ENCODE assay signal across 8 cellular contexts in the genomic region with DNA sequence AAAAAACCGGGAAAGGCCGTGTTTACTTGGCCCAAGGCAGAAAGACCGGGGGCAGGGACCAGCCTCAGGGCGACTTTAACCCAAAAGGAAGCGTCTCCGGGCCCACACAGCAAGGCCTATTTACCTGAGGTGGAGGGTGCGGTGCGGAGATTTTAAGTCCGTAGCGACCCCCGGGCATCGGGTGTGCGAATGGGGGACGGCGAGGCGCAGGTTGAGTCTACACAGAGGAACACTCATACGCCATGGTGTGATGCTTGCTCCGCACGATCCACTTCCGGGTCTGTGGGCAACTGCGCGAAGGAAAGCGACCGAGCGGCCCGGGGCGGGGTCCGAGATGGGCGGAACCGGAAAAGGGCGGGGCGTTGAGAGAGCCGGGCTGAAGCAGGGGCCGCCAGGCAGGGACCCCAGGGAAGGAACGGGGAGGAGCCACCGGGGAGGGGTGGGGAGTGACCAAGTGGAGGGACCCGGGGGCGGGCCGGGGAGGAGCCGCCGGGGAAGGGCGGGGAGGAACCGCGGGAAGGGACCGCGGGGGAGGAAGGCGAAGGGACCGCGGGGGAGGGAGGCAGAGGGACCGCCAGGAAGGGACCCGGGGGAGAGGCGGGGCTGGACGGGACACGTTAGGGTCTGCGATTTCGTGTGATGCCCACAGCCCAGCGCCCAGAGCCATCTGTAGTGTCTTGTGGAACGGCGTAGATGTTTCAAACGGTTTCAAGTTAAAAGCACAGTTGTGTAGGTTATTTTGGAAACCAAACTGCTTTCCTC. TPM values are rescaled to one million over a fixed set of nuclear protein-coding genes. Genes with fewer than 3 reads are reported as not detected.
A peak's percentile ranks its signal among the peaks of the same experiment; 100 is the strongest.
DNase-seq lines count a peak whose midpoint lies in the region; FAIRE-seq and TF ChIP-seq lines count a peak whose summit lies in the region.

A gene (minus strand): TSS at position 282 of the 762 bp plus-strand sequence. CDS start 17,146 bp downstream, outside the sequence.

- TF ChIP-seq POLR2A in H54 (IDR thresholded peaks at IDR 0.05; ENCODE audit: low read depth, low read length): peak; percentile 97
- peak in 2 of 4 donors; percentile 41 to 65 for TF ChIP-seq POLR2A in stomach (IDR thresholded peaks at IDR 0.05)

- H2AFZ ChIP-seq in neural cell (ENCODE audit: low read depth, low read length): peak within 1 kb of the TSS; percentile 54

- H3K79me2 ChIP-seq in neural cell (replicated peaks; ENCODE audit: insufficient read depth, low read length): peaks cover 22% of the 10 kb centered on the region

- TF ChIP-seq EP300 in neural cell (conservative IDR thresholded peaks at IDR 0.05; ENCODE audit: poor library complexity, severe bottlenecking): no peak
- no peak for TF ChIP-seq EP300 in stomach (IDR thresholded peaks at IDR 0.05)

- H3K27ac ChIP-seq in neural cell (ENCODE audit: low read length) (peak within 1 kb of the TSS; percentile 76), stomach (peak within 1 kb of the TSS; percentile 87 to 95 (median 88))

- H4K20me1 ChIP-seq in neural cell (ENCODE audit: insufficient read depth): no peaks in the 10 kb centered on the region

- H3K4me1 ChIP-seq in stomach: peaks cover 8 to 37% (median 24%) of the 10 kb centered on the region in 4 donors

- peak within 1 kb of the TSS; percentile 98 for H3K4me3 ChIP-seq in fibroblast of villous mesenchyme (ENCODE audit: low read depth, low read length)
- peak within 1 kb of the TSS; percentile 94 for H3K4me3 ChIP-seq in neural cell (ENCODE audit: low read length)
- peak within 1 kb of the TSS; percentile 65 to 92 (median 76) for H3K4me3 ChIP-seq in stomach

- peak; percentile 97 for DNase-seq in ELF-1 (ENCODE audit: low read depth, low spot score)
- DNase-seq in H54 (ENCODE audit: insufficient read length, low spot score): peak; percentile 100
- DNase-seq in M059J (ENCODE audit: low read depth): peak; percentile 96
- DNase-seq in SHP77 treated with DMSO at 0.1 percent for 48 hours (lab: John Stamatoyannopoulos, UW): peak; percentile 81
- DNase-seq in activated gamma-delta T cell treated with Interleukin-2 at 50 U/mL for 16 hours: peak; percentile 100
- peak; percentile 96 for DNase-seq in fibroblast of villous mesenchyme (ENCODE audit: low read depth)
- peak; percentile 98 for DNase-seq in stomach

- FAIRE-seq in H54 (lab: Jason Lieb, UNC): no peak

- no peaks in the 10 kb centered on the region for H3K9me2 ChIP-seq in neural cell (ENCODE audit: insufficient read depth, low read length)

- peak within 1 kb of the TSS; percentile 88 for H3K4me2 ChIP-seq in neural cell (ENCODE audit: low read length)

- H3K9me3 ChIP-seq in neural cell (ENCODE audit: low read length) (no peaks in the 10 kb centered on the region), stomach (peaks cover 0 to 4% (median under 1%) of the 10 kb centered on the region in 4 donors)

- H3F3A ChIP-seq in neural cell (ENCODE audit: insufficient read depth, low read length, poor library complexity, severe bottlenecking): no peaks in the 10 kb centered on the region

- H3K9ac ChIP-seq in neural cell (ENCODE audit: low read length): peak within 1 kb of the TSS; percentile 90

- WGBS in stomach, 5 donors: 0 to 2% (median 1%) methylated on average over 44 to 60 of the region's 60 CpGs

- H3K27me3 ChIP-seq in neural cell (ENCODE audit: insufficient read depth, low read depth, low read length) (no peaks in the 10 kb centered on the region), stomach (no peaks in the 10 kb centered on the region)

- H3K36me3 ChIP-seq in neural cell (ENCODE audit: insufficient read depth, low read length) (no peaks in the 10 kb centered on the region), stomach (peaks cover 0 to 28% (median 16%) of the 10 kb centered on the region in 4 donors)

- intact Hi-C loops in stomach (cut with DNase I; ENCODE audit: low total_unique reads): no loop called here

- TF ChIP-seq CTCF in fibroblast of villous mesenchyme (IDR thresholded peaks at IDR 0.05; ENCODE audit: insufficient read depth, low read depth, low read length): no peak
- no peak for TF ChIP-seq CTCF in neural cell (IDR thresholded peaks at IDR 0.05; ENCODE audit: poor library complexity, severe bottlenecking)
- TF ChIP-seq CTCF in stomach (IDR thresholded peaks at IDR 0.05): no peak

- peak; percentile 16 for TF ChIP-seq RAD21 in neural cell (conservative IDR thresholded peaks at IDR 0.05)

TF ChIP-seq in neural cell, 6 proteins besides CTCF, POLR2A, EP300 and RAD21:
- no peak for TF ChIP-seq EZH2 (IDR thresholded peaks at IDR 0.05; ENCODE audit: borderline replicate concordance, insufficient read depth, low read length, poor library complexity, severe bottlenecking)
- TF ChIP-seq TAF1 (IDR thresholded peaks at IDR 0.05; ENCODE audit: low read depth): peak; percentile 30
- TF ChIP-seq POLR2AphosphoS5 (IDR thresholded peaks at IDR 0.05): peak; percentile 93
- peak; percentile 63 for TF ChIP-seq MXI1 (conservative IDR thresholded peaks at IDR 0.05; ENCODE audit: poor library complexity, severe bottlenecking)

RNA-seq across cellular contexts. Expression of the gene that starts here (rescaled TPM):
- total RNA-seq in M059J (2014; rRNA removed; shearing (Covaris generic)): 21.4 and 22.4 TPM in 2 replicates
- total RNA-seq in fibroblast of villous mesenchyme: 25.4 and 31.1 TPM in 2 replicates
- polyA plus RNA-seq in neural cell: 28.1 and 38.8 TPM in 2 replicates
- 71.6 and 76.3 TPM in 2 replicates for polyA minus RNA-seq in neural cell
- 10 to 100 TPM; 28.1 to 96.0 (median 56.7) TPM for total RNA-seq in stomach
- polyA plus RNA-seq in stomach: 10 to 100 TPM in 1 of 3 donors, 1 to 10 TPM in 2; 7.3 to 13.5 (median 9.2) TPM

Comparison
In these comparisons a context has a peak if more than half of its experiments do, and no peak if none do; other contexts are left out.
1. Peak in every context shown above with its lines: DNase-seq, H3K4me3 ChIP-seq and H3K27ac ChIP-seq.